Comparison of ENCODE assay signal across 9 cellular contexts in genomic region chr6:158939255-158940170, GRCh38.
DNase-seq lines count a peak whose midpoint lies in the region; ATAC-seq, FAIRE-seq and TF ChIP-seq lines count a peak whose summit lies in the region.
"Had no signal": no experiment of that assay in that cellular context is flagged by ENCODE, and none has a peak within 500 bp of the region (broad histone marks: within the 10 kb centered on the region; RNA-seq: fewer than 3 reads in every experiment).

No MANE protein-coding gene starts in this region.

- H2BK120ac ChIP-seq in IMR-90 (ENCODE audit: low read depth, low read length) = no peak overlapping the region
- H2BK120ac ChIP-seq in H1 (replicated peaks; ENCODE audit: low read depth, low read length) = no peak overlapping the region

- peak overlapping the region; percentile 81 for H3K4me3 Mint-ChIP-seq in CD8-positive, alpha-beta T cell
- no peak overlapping the region for H3K4me3 Mint-ChIP-seq in nephron progenitor cell

- no peak for DNase-seq in CD8-positive, alpha-beta T cell
- DNase-seq in IMR-90 (no peak), H1 (ENCODE audit: low read depth in 1 of 2, low spot score in 2 of 2) (peak in 1 of 2 experiments; percentile 71), nephron progenitor cell (no peak), G401 (ENCODE audit: low spot score) (no peak)
- DNase-seq: NCI-H146 had no signal

- H3K27ac ChIP-seq in CD8-positive, alpha-beta T cell (ENCODE audit: low read depth, low read length) = no peak overlapping the region
- H3K27ac ChIP-seq in IMR-90 (ENCODE audit: insufficient read depth, low read length) = no peak overlapping the region
- no peak overlapping the region for H3K27ac ChIP-seq in H1 (ENCODE audit: low read depth, low read length)

- in situ Hi-C loops in IMR-90 (cut with MboI; ENCODE audit: low sequenced_read_pairs) = no loop called here
- in situ Hi-C loops in G401 (cut with HindIII; ENCODE audit: low sequenced_read_pairs) = no loop called here

- no peak overlapping the region; the same call in 1 of the 2 replicates for H3K4me2 ChIP-seq in IMR-90 (ENCODE audit: low read depth, low read length)
- H3K4me2 ChIP-seq in H1 (ENCODE audit: insufficient read depth in 1 of 2, low read depth in 2 of 2, low read length in 2 of 2) = peak overlapping the region; percentile 61 to 69

- no peaks in the 10 kb centered on the region for H3K4me1 ChIP-seq in CD8-positive, alpha-beta T cell (ENCODE audit: insufficient read depth, low read length)
- H3K4me1 ChIP-seq in IMR-90 (ENCODE audit: control insufficient read depth, insufficient read depth, low read length) (no peaks in the 10 kb centered on the region), H1 (replicated peaks in 1 of 4; ENCODE audit: control insufficient read depth in 3 of 4, insufficient read depth in 4 of 4, low read length in 3 of 4) (peaks cover 0 to 15% (median 8%) of the 10 kb centered on the region in 4 experiments; a peak in 6 of 7 replicates)

- H3K4ac ChIP-seq in IMR-90 (ENCODE audit: low read depth, low read length) = no peak overlapping the region
- H3K4ac ChIP-seq in H1 (replicated peaks; ENCODE audit: insufficient read length, low read depth, low read length) = no peak overlapping the region

- no peak overlapping the region for H4K5ac ChIP-seq in IMR-90 (ENCODE audit: low read depth, low read length)
- peak overlapping the region; percentile 30 for H4K5ac ChIP-seq in H1 (ENCODE audit: insufficient read length, low read depth, low read length)

- H3K4me3 ChIP-seq in CD8-positive, alpha-beta T cell (ENCODE audit: low read depth, low read length) = peak overlapping the region; percentile 17
- H3K4me3 ChIP-seq in IMR-90 (ENCODE audit: insufficient read depth, low read depth, low read length) (no peak overlapping the region), H1 (ENCODE audit: extremely low read depth in 1 of 4, insufficient read depth in 2 of 4, low read depth in 3 of 4, low read length in 4 of 4) (peak overlapping the region; percentile 2 to 44 (median 18); a peak in 4 of 8 replicates)

- no peak overlapping the region for H4K91ac ChIP-seq in IMR-90 (ENCODE audit: insufficient read depth, low read depth, low read length)
- H4K91ac ChIP-seq in H1 (replicated peaks; ENCODE audit: insufficient read length, low read length) = peak overlapping the region; percentile 91

- H4K20me1 ChIP-seq in IMR-90 (ENCODE audit: insufficient read depth, low read length) = no peaks in the 10 kb centered on the region
- H4K20me1 ChIP-seq in H1 (replicated peaks in 1 of 2; ENCODE audit: control insufficient read depth in 1 of 2, insufficient read depth in 2 of 2, low read length in 2 of 2) = no peaks in the 10 kb centered on the region

- dilution Hi-C loops in IMR-90 (cut with HindIII; ENCODE audit: low sequenced_read_pairs, unreplicated experiment) = no loop called here

- H2BK20ac ChIP-seq in IMR-90 (ENCODE audit: low read depth, low read length) = no peak overlapping the region
- H2BK20ac ChIP-seq in H1 (ENCODE audit: low read length) = peak overlapping the region; percentile 90

- no peak for TF ChIP-seq POLR2A in IMR-90 (IDR thresholded peaks at IDR 0.05; ENCODE audit: low read depth, low read length)
- TF ChIP-seq POLR2A in H1 (IDR thresholded peaks at IDR 0.05; ENCODE audit: control extremely low read depth in 1 of 2, low read depth in 2 of 2, low read length in 2 of 2) = no peak

- peak overlapping the region; percentile 86 for H2AFZ ChIP-seq in IMR-90 (replicated peaks; ENCODE audit: low read length, poor library complexity)
- peak overlapping the region; percentile 65 for H2AFZ ChIP-seq in H1 (ENCODE audit: low read length)

- ATAC-seq in CD8-positive, alpha-beta T cell = no peak
- ATAC-seq in IMR-90 (ENCODE audit: low read depth) (peak; percentile 42; the same call in 1 of the 2 replicates), HG03280 (IDR thresholded peaks at IDR 0.05; ENCODE audit: unreplicated experiment) (no peak), HG03521 (IDR thresholded peaks at IDR 0.05; ENCODE audit: unreplicated experiment) (no peak), GM21515 (IDR thresholded peaks at IDR 0.05; ENCODE audit: unreplicated experiment) (no peak)

- TF ChIP-seq RAD21 in IMR-90 (IDR thresholded peaks at IDR 0.05; ENCODE audit: low read length) (no peak), H1 (IDR thresholded peaks at IDR 0.05 in 1 of 2, conservative IDR thresholded peaks at IDR 0.05 in 1 of 2; ENCODE audit: low read depth in 2 of 2, low read length in 2 of 2) (peak in 1 of 2 experiments; percentile 1; a peak in 1 of 4 replicates)

- H3K56ac ChIP-seq in IMR-90 (ENCODE audit: extremely low read depth, insufficient read depth, low read length) (no peak overlapping the region), H1 (replicated peaks; ENCODE audit: insufficient read length, low read depth, low read length) (no peak overlapping the region)

- POLR2A ChIA-PET in CD8-positive, alpha-beta T cell (lab: Charles Lee) = interaction anchor here (0.6 to 0.7 kb wide), 2 partner anchors 34 to 286 kb away, joined by 3 to 4 read pairs; no protein-coding TSS in a partner anchor
- POLR2A ChIA-PET in IMR-90 (lab: Charles Lee; ENCODE audit: unreplicated experiment) = no interaction called here
- POLR2A ChIA-PET in H1 (lab: Charles Lee; ENCODE audit: partially characterized antibody) = interaction anchor here (0.9 kb wide), 1 partner anchor 86 kb away, joined by 4 read pairs; no protein-coding TSS in a partner anchor

- 40% methylated on average over 14 of the region's 37 CpGs; no CpG with 5 or more reads in 1 of the 2 experiments for WGBS in IMR-90 (ENCODE audit: extremely low coverage in 2 of 2, insufficient read length in 1 of 2), 2 experiments
- WGBS in H1 (ENCODE audit: extremely low coverage in 1 of 2, insufficient coverage in 1 of 2, insufficient read length in 1 of 2, insufficient replicate concordance in 2 of 2, low coverage in 1 of 2, low lambda C conversion rate in 2 of 2, missing lambda C conversion rate in 1 of 2), 2 experiments = 54% methylated on average over 25 of the region's 37 CpGs; no CpG with 5 or more reads in 1 of the 2 experiments

- no peak overlapping the region for H4K8ac ChIP-seq in IMR-90 (ENCODE audit: low read depth in 2 of 2, low read length in 2 of 2)
- H4K8ac ChIP-seq in H1 (ENCODE audit: extremely low read depth, insufficient read depth, low read length) = peak overlapping the region; percentile 90

- peak overlapping the region; percentile 84 for H2BK12ac ChIP-seq in H1 (ENCODE audit: low read depth, low read length)

- BruUV-seq in IMR-90 (replicated peaks; lab: Mats Ljungman, UMichigan) = no TSS peak

- H3K9me3 ChIP-seq in CD8-positive, alpha-beta T cell (ENCODE audit: low read length) = no peaks in the 10 kb centered on the region
- no peaks in the 10 kb centered on the region for H3K9me3 ChIP-seq in IMR-90 (ENCODE audit: control insufficient read depth, insufficient read depth, low read length)
- no peaks in the 10 kb centered on the region; a peak in 1 of 4 replicates for H3K9me3 ChIP-seq in H1 (ENCODE audit: insufficient read depth in 2 of 2, low read depth in 1 of 2, low read length in 1 of 2)

- intact Hi-C loops in CD8-positive, alpha-beta T cell (cut with DNase I, micrococcal nuclease) = no loop called here
- intact Hi-C loops in IMR-90 (cut with micrococcal nuclease) = no loop called here

- H3K79me2 ChIP-seq in H1 (ENCODE audit: control insufficient read depth in 1 of 2, insufficient read depth in 2 of 2, low read length in 2 of 2) = no peaks in the 10 kb centered on the region

- H3K9me3 Mint-ChIP-seq in CD8-positive, alpha-beta T cell = peaks cover 4% of the 10 kb centered on the region
- H3K9me3 Mint-ChIP-seq in nephron progenitor cell = peaks cover 15% of the 10 kb centered on the region

- H3K27me3 ChIP-seq in CD8-positive, alpha-beta T cell (ENCODE audit: insufficient read depth, low read length) = no peaks in the 10 kb centered on the region
- no peaks in the 10 kb centered on the region; the same call in 1 of the 2 replicates for H3K27me3 ChIP-seq in IMR-90 (ENCODE audit: control insufficient read depth, insufficient read depth, low read length)
- H3K27me3 ChIP-seq in H1 (replicated peaks in 1 of 4; ENCODE audit: control insufficient read depth in 3 of 4, extremely low read depth in 1 of 4, insufficient read depth in 3 of 4, low read length in 3 of 4) = peaks cover 0 to 4% (median 0%) of the 10 kb centered on the region in 4 experiments; a peak in 2 of 7 replicates

- H3K23me2 ChIP-seq in H1 (ENCODE audit: low read depth, low read length) = peaks cover 5% of the 10 kb centered on the region; the same call in 1 of the 2 replicates

- H3K18ac ChIP-seq in IMR-90 (ENCODE audit: low read depth, low read length) (no peak overlapping the region), H1 (ENCODE audit: extremely low read depth, low read length) (peak overlapping the region; percentile 62)

- H3K36me3 ChIP-seq in CD8-positive, alpha-beta T cell (ENCODE audit: insufficient read depth, low read length) = no peaks in the 10 kb centered on the region
- H3K36me3 ChIP-seq in IMR-90 (ENCODE audit: control insufficient read depth, insufficient read depth, low read length) (no peaks in the 10 kb centered on the region), H1 (ENCODE audit: control insufficient read depth in 2 of 4, insufficient read depth in 4 of 4, low read length in 3 of 4) (no peaks in the 10 kb centered on the region)

- no peak for TF ChIP-seq EP300 in H1 (IDR thresholded peaks at IDR 0.05; ENCODE audit: borderline replicate concordance in 1 of 2, low read depth in 2 of 2, low read length in 2 of 2)

- no peak for FAIRE-seq in H1 (lab: Jason Lieb, UNC)

- H3K14ac ChIP-seq in IMR-90 (replicated peaks; ENCODE audit: low read depth, low read length) (0 out of 2 replicates have a peak overlapping the region, but pooled peaks have one; percentile 9), H1 (ENCODE audit: insufficient read length) (no peak overlapping the region)

- H3K79me1 ChIP-seq in IMR-90 (ENCODE audit: low read depth in 1 of 2, low read length in 2 of 2) (no peaks in the 10 kb centered on the region), H1 (ENCODE audit: low read depth, low read length) (no peaks in the 10 kb centered on the region; the same call in 1 of the 2 replicates)

- no peak overlapping the region for H3K23ac ChIP-seq in IMR-90 (ENCODE audit: low read depth, low read length)
- H3K23ac ChIP-seq in H1 (ENCODE audit: insufficient read length) = no peak overlapping the region

- H3K27ac Mint-ChIP-seq in CD8-positive, alpha-beta T cell = no peak overlapping the region
- peak overlapping the region; percentile 98 for H3K27ac Mint-ChIP-seq in nephron progenitor cell

- CTCF ChIA-PET in CD8-positive, alpha-beta T cell (lab: Charles Lee) = interaction anchor here (1.5 kb wide), 1 partner anchor 85 kb away, joined by 3 read pairs; no protein-coding TSS in a partner anchor
- CTCF ChIA-PET in IMR-90 (lab: Yijun Ruan, JAX) = no interaction called here
- CTCF ChIA-PET in H1 (lab: Charles Lee; ENCODE audit: partially characterized antibody) = interaction anchor here (0.6 to 1.6 kb wide), 5 partner anchors 11 to 221 kb away, joined by 3 to 4 read pairs (median 4); no protein-coding TSS in a partner anchor

- no peak overlapping the region for H3K9ac ChIP-seq in IMR-90 (ENCODE audit: low read depth, low read length)
- H3K9ac ChIP-seq in H1 (replicated peaks in 1 of 4; ENCODE audit: extremely low read depth in 1 of 4, low read depth in 3 of 4, low read length in 3 of 4) = no peak overlapping the region

- H3K4me1 Mint-ChIP-seq in CD8-positive, alpha-beta T cell (ENCODE audit: low read depth) = peaks cover 15% of the 10 kb centered on the region
- H3K4me1 Mint-ChIP-seq in nephron progenitor cell = peaks cover 21% of the 10 kb centered on the region

- H2BK5ac ChIP-seq in IMR-90 (ENCODE audit: low read depth, low read length, poor library complexity, severe bottlenecking) (no peak overlapping the region), H1 (ENCODE audit: low read depth, low read length) (peak overlapping the region; percentile 60; the same call in 1 of the 2 replicates)

- H2BK15ac ChIP-seq in IMR-90 (ENCODE audit: low read depth, low read length) = no peak overlapping the region
- 0 out of 2 replicates have a peak overlapping the region, but pooled peaks have one; percentile 81 for H2BK15ac ChIP-seq in H1 (ENCODE audit: low read length)

- H3K9me1 ChIP-seq in IMR-90 (ENCODE audit: insufficient read depth, low read length) = no peaks in the 10 kb centered on the region

- H2AK9ac ChIP-seq in IMR-90 (replicated peaks; ENCODE audit: low read depth, low read length, poor library complexity) = peak overlapping the region; percentile 9

- no peak for TF ChIP-seq CTCF in CD8-positive, alpha-beta T cell (IDR thresholded peaks at IDR 0.05)
- TF ChIP-seq CTCF in IMR-90 (conservative IDR thresholded peaks at IDR 0.05; ENCODE audit: low read depth, low read length) = no peak
- TF ChIP-seq CTCF in H1 (IDR thresholded peaks at IDR 0.05; ENCODE audit: control extremely low read depth in 1 of 3, insufficient read depth in 1 of 3, low read depth in 1 of 3, low read length in 3 of 3) = no peak
- no peak for TF ChIP-seq CTCF in nephron progenitor cell (IDR thresholded peaks at IDR 0.05)

- no peak overlapping the region for H2AK5ac ChIP-seq in IMR-90 (ENCODE audit: low read depth, low read length)
- 0 out of 2 replicates have a peak overlapping the region, but pooled peaks have one; percentile 39 for H2AK5ac ChIP-seq in H1 (ENCODE audit: low read depth, low read length)

- no peaks in the 10 kb centered on the region for H3K36me3 Mint-ChIP-seq in CD8-positive, alpha-beta T cell
- peaks cover 13% of the 10 kb centered on the region for H3K36me3 Mint-ChIP-seq in nephron progenitor cell (ENCODE audit: low read depth)

- H3K27me3 Mint-ChIP-seq in CD8-positive, alpha-beta T cell (ENCODE audit: low read depth) = peaks cover 4% of the 10 kb centered on the region
- peaks cover 5% of the 10 kb centered on the region for H3K27me3 Mint-ChIP-seq in nephron progenitor cell (ENCODE audit: low read depth, poor library complexity)
